8 cellular contexts compared by ENCODE assay signal in genomic region chr13:77478645-77478997, GRCh38. TPM values are rescaled to one million over a fixed set of nuclear protein-coding genes. Genes with fewer than 3 reads are reported as not detected.
DNase-seq lines count a peak whose midpoint lies in the region; ATAC-seq and TF ChIP-seq lines count a peak whose summit lies in the region.

No MANE protein-coding gene starts in this region.

- intact Hi-C loops in testis (cut with DNase I; ENCODE audit: low total_unique reads), result no loop called here

- peak overlapping the region; percentile 72 for H3K4me3 Mint-ChIP-seq in central memory CD8-positive, alpha-beta T cell

- H3K4me3 ChIP-seq in neutrophil (ENCODE audit: low read depth in 1 of 2, low read length in 1 of 2), result peak overlapping the region; percentile 49 to 53
- no peak overlapping the region for H3K4me3 ChIP-seq in testis

- no peak overlapping the region for H3K27ac Mint-ChIP-seq in central memory CD8-positive, alpha-beta T cell (ENCODE audit: low read depth)

- peaks cover 7% of the 10 kb centered on the region for H3K4me1 Mint-ChIP-seq in central memory CD8-positive, alpha-beta T cell

- H3K4me1 ChIP-seq in neutrophil (ENCODE audit: control insufficient read depth in 1 of 2, insufficient read depth in 1 of 2, low read depth in 1 of 2, low read length in 1 of 2), result peaks cover 3% of the 10 kb centered on the region in 2 experiments
- H3K4me1 ChIP-seq in testis, result no peaks in the 10 kb centered on the region

- H3K27me3 Mint-ChIP-seq in central memory CD8-positive, alpha-beta T cell, result no peaks in the 10 kb centered on the region

- ATAC-seq in GM18858 (IDR thresholded peaks at IDR 0.05; ENCODE audit: unreplicated experiment) (peak; percentile 10), HG03354 (IDR thresholded peaks at IDR 0.05; ENCODE audit: poor library complexity, severe bottlenecking, unreplicated experiment) (peak; percentile 22), HG03565 (IDR thresholded peaks at IDR 0.05; ENCODE audit: unreplicated experiment) (no peak), HG03045 (IDR thresholded peaks at IDR 0.05; ENCODE audit: unreplicated experiment) (no peak)
- peak; percentile 25 for ATAC-seq in central memory CD8-positive, alpha-beta T cell (replicated peaks; ENCODE audit: extremely low read depth, poor library complexity, severe bottlenecking)

- H3K27me3 ChIP-seq in neutrophil, result no peaks in the 10 kb centered on the region
- H3K27me3 ChIP-seq in testis, result no peaks in the 10 kb centered on the region

- DNase-seq in central memory CD8-positive, alpha-beta T cell (ENCODE audit: low spot score in 2 of 2), result no peak
- DNase-seq in NCI-H1092 treated with DMSO at 0.1 percent for 48 hours (lab: John Stamatoyannopoulos, UW) (no peak), testis (no peak)

- H3K9me3 ChIP-seq in neutrophil (no peaks in the 10 kb centered on the region), testis (no peaks in the 10 kb centered on the region)

- no peaks in the 10 kb centered on the region for H3K36me3 Mint-ChIP-seq in central memory CD8-positive, alpha-beta T cell (ENCODE audit: insufficient read depth)

- TF ChIP-seq CTCF in neutrophil (IDR thresholded peaks at IDR 0.05) (no peak), testis (IDR thresholded peaks at IDR 0.05) (no peak)

- H3K36me3 ChIP-seq in neutrophil (no peaks in the 10 kb centered on the region), testis (ENCODE audit: low read depth, missing control alignments) (no peaks in the 10 kb centered on the region)

- no peaks in the 10 kb centered on the region for H3K9me3 Mint-ChIP-seq in central memory CD8-positive, alpha-beta T cell

- no peak for TF ChIP-seq POLR2A in testis (IDR thresholded peaks at IDR 0.05)

- WGBS in testis, 2 donors, result 17 to 23% methylated on average over 5 of the region's 5 CpGs

- H3K27ac ChIP-seq in neutrophil (no peak overlapping the region), testis (no peak overlapping the region)

RNA-seq across cellular contexts. Expression of gene SCEL, which starts 56.9 kb away (rescaled TPM):
- total RNA-seq in testis, result 1 to 10 TPM; 2.5 to 3.5 TPM
- polyA plus RNA-seq in testis (ENCODE audit: insufficient read depth, low read depth, low replicate concordance), result 2.5 TPM

Comparison
In these comparisons a context has a peak if more than half of its experiments do, and no peak if none do; other contexts are left out.
1. ATAC-seq: peak in GM18858 (single experiment), HG03354 (single experiment) and central memory CD8-positive, alpha-beta T cell (single experiment); none in HG03565 (single experiment) and HG03045 (single experiment).
2. H3K4me3 ChIP-seq: peak in neutrophil (2 of 2); none in testis (0 of 2).